ENCODE assay signal across 8 cellular contexts in the genomic region with DNA sequence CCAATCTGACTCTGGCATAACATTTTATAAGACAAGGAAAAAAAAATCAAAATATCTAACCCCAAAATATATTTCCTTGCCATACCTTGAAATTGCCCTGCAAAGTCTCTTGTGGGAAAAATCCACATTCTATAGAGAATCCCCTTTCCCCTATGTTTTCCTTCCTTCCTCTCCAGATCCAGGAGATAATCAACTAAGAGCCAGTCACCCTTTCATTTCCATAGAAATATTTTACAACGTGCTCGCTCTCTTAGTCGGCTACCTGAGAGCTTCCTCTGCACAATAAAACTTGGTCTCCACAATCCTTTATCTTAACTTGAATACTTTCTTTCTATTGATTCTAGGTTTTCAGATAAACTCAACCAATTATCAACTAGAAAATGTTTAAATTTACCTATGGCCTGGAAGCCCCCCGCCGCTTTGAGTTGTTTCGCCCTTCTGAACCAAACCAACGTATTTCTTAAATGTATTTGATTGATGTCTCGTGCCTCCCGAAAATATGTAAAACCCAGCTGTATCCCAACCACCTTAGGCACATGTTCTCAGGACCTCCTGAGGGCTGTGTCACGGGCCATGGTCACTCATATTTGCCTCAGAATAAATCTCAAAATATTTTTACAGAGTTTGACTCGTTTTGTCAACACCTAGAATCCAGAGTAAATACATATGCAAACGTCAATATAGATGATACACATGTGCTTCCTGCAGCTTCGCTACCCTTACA. TPM values are rescaled to one million over a fixed set of nuclear protein-coding genes. Genes with fewer than 3 reads are reported as not detected.
DNase-seq lines count a peak whose midpoint lies in the region; ATAC-seq and TF ChIP-seq lines count a peak whose summit lies in the region.

No MANE protein-coding gene starts in this region.

- intact Hi-C loops in dendritic cell treated with granulocyte-macrophage colony-stimulating factor and Interleukin-4, amounts not matched to agents 40 ng/mL and 50 ng/mL, for 4 days (cut with micrococcal nuclease), result loop anchor here (2.0 kb wide), 1 partner anchor 39 kb away; no protein-coding TSS in a partner anchor
- intact Hi-C loops in natural killer cell (cut with micrococcal nuclease), result loop anchor here (2.0 kb wide), 1 partner anchor 77 kb away; a partner anchor contains a TSS
- intact Hi-C loops in posterior cingulate gyrus (cut with DNase I), result no loop called here

- no peaks in the 10 kb centered on the region for H3K9me3 ChIP-seq in BLaER1

- H3K4me3 ChIP-seq in BLaER1, result peak overlapping the region; percentile 88
- peak overlapping the region; percentile 93 for H3K4me3 ChIP-seq in LNCaP clone FGC (ENCODE audit: low read depth, low read length)

- H4K20me1 ChIP-seq in BLaER1, result peaks cover 56% of the 10 kb centered on the region

- H3K9me3 Mint-ChIP-seq in dendritic cell treated with granulocyte-macrophage colony-stimulating factor and Interleukin-4, amounts not matched to agents 40 ng/mL and 50 ng/mL, for 4 days, result no peaks in the 10 kb centered on the region
- H3K9me3 Mint-ChIP-seq in natural killer cell, result no peaks in the 10 kb centered on the region

- H3K4me1 ChIP-seq in BLaER1, result peaks cover 61% of the 10 kb centered on the region

- DNase-seq in LNCaP clone FGC (ENCODE audit: low read depth), result no peak
- no peak for DNase-seq in natural killer cell
- DNase-seq in DMS153 (lab: John Stamatoyannopoulos, UW), result no peak
- no peak for DNase-seq in activated CD4-positive, alpha-beta T cell treated with anti-CD3 and anti-CD28 coated beads, Interleukin-2, amount 50 U/mL, for 4 hours
- no peak for DNase-seq in NCI-H748 treated with DMSO at 0.1 percent for 48 hours (lab: John Stamatoyannopoulos, UW)
- DNase-seq in posterior cingulate gyrus, result no peak

- peaks cover 13% of the 10 kb centered on the region for H3K36me3 ChIP-seq in BLaER1

- H3K4me3 Mint-ChIP-seq in dendritic cell treated with granulocyte-macrophage colony-stimulating factor and Interleukin-4, amounts not matched to agents 40 ng/mL and 50 ng/mL, for 4 days, result peak overlapping the region; percentile 98
- peak overlapping the region; percentile 97 for H3K4me3 Mint-ChIP-seq in natural killer cell

- peak overlapping the region; percentile 92 for H3K27ac Mint-ChIP-seq in dendritic cell treated with granulocyte-macrophage colony-stimulating factor and Interleukin-4, amounts not matched to agents 40 ng/mL and 50 ng/mL, for 4 days
- H3K27ac Mint-ChIP-seq in natural killer cell, result peak overlapping the region; percentile 90 to 91

- peak in 1 of 3 donors; percentile 11 for ATAC-seq in natural killer cell

- peaks cover 75% of the 10 kb centered on the region for H3K4me1 Mint-ChIP-seq in dendritic cell treated with granulocyte-macrophage colony-stimulating factor and Interleukin-4, amounts not matched to agents 40 ng/mL and 50 ng/mL, for 4 days (ENCODE audit: low read depth)
- peaks cover 51 to 55% of the 10 kb centered on the region in 2 donors for H3K4me1 Mint-ChIP-seq in natural killer cell

- H3K27me3 Mint-ChIP-seq in dendritic cell treated with granulocyte-macrophage colony-stimulating factor and Interleukin-4, amounts not matched to agents 40 ng/mL and 50 ng/mL, for 4 days, result no peaks in the 10 kb centered on the region
- H3K27me3 Mint-ChIP-seq in natural killer cell (ENCODE audit: low read depth in 2 of 2), result no peaks in the 10 kb centered on the region

- peak overlapping the region; percentile 91 for H3K4me2 ChIP-seq in BLaER1

- H3K9ac ChIP-seq in BLaER1, result peak overlapping the region; percentile 88

- H3K27ac ChIP-seq in BLaER1, result peak overlapping the region; percentile 87

- TF ChIP-seq CTCF in LNCaP clone FGC (IDR thresholded peaks at IDR 0.05; ENCODE audit: control insufficient read depth, extremely low read depth, insufficient read depth) (no peak), natural killer cell (IDR thresholded peaks at IDR 0.05) (no peak)

- H3K27me3 ChIP-seq in BLaER1, result no peaks in the 10 kb centered on the region

- peaks cover 53% of the 10 kb centered on the region for H3K36me3 Mint-ChIP-seq in dendritic cell treated with granulocyte-macrophage colony-stimulating factor and Interleukin-4, amounts not matched to agents 40 ng/mL and 50 ng/mL, for 4 days (ENCODE audit: low read depth)
- H3K36me3 Mint-ChIP-seq in natural killer cell, result no peaks in the 10 kb centered on the region

RNA-seq across cellular contexts. Expression of a gene that starts 0.9 kb away (rescaled TPM):
- 100 to 1,000 TPM; 324 to 488 (median 428) TPM for total RNA-seq in natural killer cell
